In genomic region chr2:231227309-231228162, GRCh38 we compare ENCODE assay signal across 8 cellular contexts. TPM values are rescaled to one million over a fixed set of nuclear protein-coding genes. Genes with fewer than 3 reads are reported as not detected.
A peak's percentile ranks its signal among the peaks of the same experiment; 100 is the strongest.
DNase-seq lines count a peak whose midpoint lies in the region; FAIRE-seq and TF ChIP-seq lines count a peak whose summit lies in the region.

No MANE protein-coding gene starts in this region.

- H2AFZ ChIP-seq in parathyroid adenoma: no peak overlapping the region

- peak overlapping the region; percentile 39 for H3K27ac ChIP-seq in KOPT-K1 (ENCODE audit: low read depth, low read length, poor library complexity, severe bottlenecking)
- H3K27ac ChIP-seq in parathyroid adenoma: no peak overlapping the region

- H3K36me3 ChIP-seq in KOPT-K1 (ENCODE audit: insufficient read depth, low read length): no peaks in the 10 kb centered on the region
- no peaks in the 10 kb centered on the region for H3K36me3 ChIP-seq in parathyroid adenoma (ENCODE audit: control insufficient read depth, insufficient read depth, low read length)

- no peak overlapping the region for H3K4me3 ChIP-seq in parathyroid adenoma (ENCODE audit: low read depth, low read length)

- CTCF ChIA-PET in GM10248 (lab: Yijun Ruan, JAX): interaction anchor here (0.5 to 10.1 kb wide), 54 partner anchors 9 to 374 kb away, joined by 3 to 152 read pairs (median 5); partner anchors contain the start of genes ARMC9 and NCL

- DNase-seq in GM10248 (ENCODE audit: extremely low spot score) (peak; percentile 83), H54 (ENCODE audit: insufficient read length, low spot score) (peak; percentile 76), OCI-M2 (lab: John Stamatoyannopoulos, UW; ENCODE audit: unreplicated experiment) (peak; percentile 9), head of caudate nucleus (peak in 41 of 42 donors; percentile 35 to 93 (median 77))
- DNase-seq in activated naive CD8-positive, alpha-beta T cell treated with anti-CD3 and anti-CD28 coated beads for 36 hours: peak; percentile 39
- DNase-seq in effector CD8-positive, alpha-beta T cell (lab: John Stamatoyannopoulos, UW): no peak

- H3K4me2 ChIP-seq in parathyroid adenoma (ENCODE audit: low read length): no peak overlapping the region

- no peak overlapping the region for H3K27ac Mint-ChIP-seq in activated naive CD8-positive, alpha-beta T cell treated with anti-CD3 and anti-CD28 coated beads for 36 hours

- no peaks in the 10 kb centered on the region for H3K27me3 ChIP-seq in parathyroid adenoma (ENCODE audit: control insufficient read depth, insufficient read depth, low read length)

- H3K4me1 Mint-ChIP-seq in activated naive CD8-positive, alpha-beta T cell treated with anti-CD3 and anti-CD28 coated beads for 36 hours: peaks cover 6% of the 10 kb centered on the region

- no peaks in the 10 kb centered on the region for H3K79me2 ChIP-seq in parathyroid adenoma

- no peak overlapping the region for H3K9ac ChIP-seq in parathyroid adenoma

- POLR2A ChIA-PET in GM10248 (lab: Yijun Ruan, JAX): interaction anchor here (0.6 to 1.9 kb wide), 4 partner anchors 29 to 237 kb away, joined by 3 to 7 read pairs (median 4); partner anchors contain the start of genes ARMC9 and NCL

- H3K4me1 ChIP-seq in parathyroid adenoma: no peaks in the 10 kb centered on the region

- no peaks in the 10 kb centered on the region for H3K27me3 Mint-ChIP-seq in activated naive CD8-positive, alpha-beta T cell treated with anti-CD3 and anti-CD28 coated beads for 36 hours

- TF ChIP-seq CTCF in GM10248 (IDR thresholded peaks at IDR 0.05; ENCODE audit: control extremely low read depth, extremely low read depth, low read depth, missing control alignments): peak; percentile 74
- peak; percentile 69 for TF ChIP-seq CTCF in parathyroid adenoma (IDR thresholded peaks at IDR 0.05)

- no peaks in the 10 kb centered on the region for H3K9me3 ChIP-seq in KOPT-K1 (ENCODE audit: insufficient read depth, low read length, poor library complexity, severe bottlenecking)
- H3K9me3 ChIP-seq in parathyroid adenoma (ENCODE audit: control insufficient read depth, low read length): no peaks in the 10 kb centered on the region

- peak; percentile 94 for FAIRE-seq in H54 (lab: Jason Lieb, UNC)

- H3K36me3 Mint-ChIP-seq in activated naive CD8-positive, alpha-beta T cell treated with anti-CD3 and anti-CD28 coated beads for 36 hours: no peaks in the 10 kb centered on the region

- H3K9me3 Mint-ChIP-seq in activated naive CD8-positive, alpha-beta T cell treated with anti-CD3 and anti-CD28 coated beads for 36 hours: no peaks in the 10 kb centered on the region

- no peak for TF ChIP-seq POLR2A in H54 (IDR thresholded peaks at IDR 0.05; ENCODE audit: low read depth, low read length)

- intact Hi-C loops in head of caudate nucleus (cut with DNase I): loop anchor here (5.0 kb wide), 1 partner anchor 185 kb away; no protein-coding TSS in a partner anchor

- H3K4me3 Mint-ChIP-seq in activated naive CD8-positive, alpha-beta T cell treated with anti-CD3 and anti-CD28 coated beads for 36 hours: no peak overlapping the region

RNA-seq across cellular contexts. Expression of gene ARMC9, which starts 29.1 kb away (rescaled TPM):
- total RNA-seq in activated naive CD8-positive, alpha-beta T cell treated with anti-CD3 and anti-CD28 coated beads for 36 hours: 1 to 10 TPM; 3.9 to 5.1 TPM
